Comparison of ENCODE assay signal across 32 cellular contexts in genomic region chr9:20689833-20690232, GRCh38.
"Had no signal": no experiment of that assay in that cellular context is flagged by ENCODE, and none has a peak within 500 bp of the region (broad histone marks: within the 10 kb centered on the region; RNA-seq: fewer than 3 reads in every experiment).

No MANE protein-coding gene starts in this region.

- H3K27me3 Mint-ChIP-seq: activated CD4-positive, alpha-beta memory T cell treated with anti-CD3 and anti-CD28 coated beads, Interleukin-2, amount 10 ng/mL, durations not matched to agents 7 days and 5 days; activated CD4-positive, alpha-beta T cell treated with anti-CD3 and anti-CD28 coated beads, Interleukin-2, amount 10 ng/mL, durations not matched to agents 7 days and 5 days; activated naive CD4-positive, alpha-beta T cell treated with anti-CD3 and anti-CD28 coated beads, Interleukin-2, amount 10 ng/mL, durations not matched to agents 7 days and 5 days; activated naive CD8-positive, alpha-beta T cell treated with anti-CD3 and anti-CD28 coated beads, Interleukin-2, amount 10 ng/mL, durations not matched to agents 7 days and 5 days; activated T-cell treated with anti-CD3 and anti-CD28 coated beads, Interleukin-2, amount 50 U/mL, for 24 hours; brain; effector memory CD8-positive, alpha-beta T cell had no signal

- H3K4me1 ChIP-seq: foreskin keratinocyte had no signal

- ATAC-seq: activated naive CD4-positive, alpha-beta T cell treated with anti-CD3 and anti-CD28 coated beads, Interleukin-2, amount 50 U/mL, for 72 hours; activated T-cell treated with anti-CD3 and anti-CD28 coated beads, Interleukin-2, amount 50 U/mL, for 72 hours; effector memory CD8-positive, alpha-beta T cell; foreskin keratinocyte; gastrocnemius medialis; heart left ventricle; WTC11 had no signal

- H3K27me3 ChIP-seq: ascending aorta, esophagus muscularis mucosa, foreskin keratinocyte, gastrocnemius medialis, heart left ventricle had no signal

- FAIRE-seq: colon had no signal

- H3K27ac Mint-ChIP-seq: activated CD4-positive, alpha-beta memory T cell treated with anti-CD3 and anti-CD28 coated beads, Interleukin-2, amount 10 ng/mL, durations not matched to agents 7 days and 5 days; activated CD4-positive, alpha-beta T cell treated with anti-CD3 and anti-CD28 coated beads, Interleukin-2, amount 10 ng/mL, durations not matched to agents 7 days and 5 days; activated naive CD4-positive, alpha-beta T cell treated with anti-CD3 and anti-CD28 coated beads, Interleukin-2, amount 10 ng/mL, durations not matched to agents 7 days and 5 days; activated naive CD4-positive, alpha-beta T cell treated with anti-CD3 and anti-CD28 coated beads, Interleukin-2, amount 50 U/mL, for 72 hours; activated naive CD8-positive, alpha-beta T cell treated with anti-CD3 and anti-CD28 coated beads, Interleukin-2, amount 10 ng/mL, durations not matched to agents 7 days and 5 days; activated T-cell treated with anti-CD3 and anti-CD28 coated beads, Interleukin-2, amount 50 U/mL, for 24 hours; activated T-cell treated with anti-CD3 and anti-CD28 coated beads, Interleukin-2, amount 50 U/mL, for 72 hours; brain; effector memory CD8-positive, alpha-beta T cell; WTC11 had no signal

- H3K9me3 ChIP-seq: ascending aorta, esophagus muscularis mucosa, gastrocnemius medialis, heart left ventricle had no signal

- DNase-seq: activated CD4-positive, alpha-beta memory T cell treated with anti-CD3 and anti-CD28 coated beads, Interleukin-2, amount 10 ng/mL, durations not matched to agents 7 days and 5 days; activated CD4-positive, alpha-beta T cell treated with anti-CD3 and anti-CD28 coated beads for 1 hour; activated CD4-positive, alpha-beta T cell treated with anti-CD3 and anti-CD28 coated beads for 4 hours; activated CD4-positive, alpha-beta T cell treated with anti-CD3 and anti-CD28 coated beads, Interleukin-2, amount 10 ng/mL, durations not matched to agents 7 days and 5 days; activated CD4-positive, alpha-beta T cell treated with anti-CD3 and anti-CD28 coated beads, Interleukin-2, amount 50 U/mL, for 4 hours; activated CD8-positive, alpha-beta memory T cell treated with anti-CD3 and anti-CD28 coated beads, Interleukin-2, amount 50 U/mL, for 48 hours; activated gamma-delta T cell; activated naive CD4-positive, alpha-beta T cell; activated naive CD4-positive, alpha-beta T cell treated with anti-CD3 and anti-CD28 coated beads, Interleukin-2, amount 10 ng/mL, durations not matched to agents 7 days and 5 days; activated naive CD8-positive, alpha-beta T cell treated with anti-CD3 and anti-CD28 coated beads, Interleukin-2, amount 10 ng/mL, durations not matched to agents 7 days and 5 days; activated T-cell treated with anti-CD3 and anti-CD28 coated beads for 4 hours; activated T-cell treated with anti-CD3 and anti-CD28 coated beads, Interleukin-2, amount 50 U/mL, for 24 hours; activated T-cell treated with anti-CD3 and anti-CD28 coated beads, Interleukin-2, amount 50 U/mL, for 72 hours; caudate nucleus; cortex of kidney; dermis blood vessel endothelial cell; effector CD4-positive, alpha-beta T cell; effector memory CD8-positive, alpha-beta T cell; erythroblast; foreskin keratinocyte; gastrocnemius medialis; glutamatergic neuron; heart left ventricle; T-helper 1 cell; T-helper 2 cell had no signal

- H3K36me3 ChIP-seq: ascending aorta, esophagus muscularis mucosa, gastrocnemius medialis, heart left ventricle had no signal

- H3K36me3 Mint-ChIP-seq: activated naive CD4-positive, alpha-beta T cell treated with anti-CD3 and anti-CD28 coated beads, Interleukin-2, amount 50 U/mL, for 72 hours; WTC11 had no signal

- H3K27ac ChIP-seq: ascending aorta, esophagus muscularis mucosa, foreskin keratinocyte, gastrocnemius medialis, heart left ventricle, VCaP had no signal

- H3K4me3 ChIP-seq: ascending aorta, esophagus muscularis mucosa, gastrocnemius medialis, heart left ventricle had no signal

- H3K4me3 Mint-ChIP-seq: activated CD4-positive, alpha-beta memory T cell treated with anti-CD3 and anti-CD28 coated beads, Interleukin-2, amount 10 ng/mL, durations not matched to agents 7 days and 5 days; activated CD4-positive, alpha-beta T cell treated with anti-CD3 and anti-CD28 coated beads, Interleukin-2, amount 10 ng/mL, durations not matched to agents 7 days and 5 days; activated naive CD4-positive, alpha-beta T cell treated with anti-CD3 and anti-CD28 coated beads, Interleukin-2, amount 10 ng/mL, durations not matched to agents 7 days and 5 days; activated naive CD8-positive, alpha-beta T cell treated with anti-CD3 and anti-CD28 coated beads, Interleukin-2, amount 10 ng/mL, durations not matched to agents 7 days and 5 days; activated T-cell treated with anti-CD3 and anti-CD28 coated beads, Interleukin-2, amount 50 U/mL, for 24 hours; activated T-cell treated with anti-CD3 and anti-CD28 coated beads, Interleukin-2, amount 50 U/mL, for 72 hours; effector memory CD8-positive, alpha-beta T cell; WTC11 had no signal
